8 cellular contexts compared by ENCODE assay signal in the genomic region with DNA sequence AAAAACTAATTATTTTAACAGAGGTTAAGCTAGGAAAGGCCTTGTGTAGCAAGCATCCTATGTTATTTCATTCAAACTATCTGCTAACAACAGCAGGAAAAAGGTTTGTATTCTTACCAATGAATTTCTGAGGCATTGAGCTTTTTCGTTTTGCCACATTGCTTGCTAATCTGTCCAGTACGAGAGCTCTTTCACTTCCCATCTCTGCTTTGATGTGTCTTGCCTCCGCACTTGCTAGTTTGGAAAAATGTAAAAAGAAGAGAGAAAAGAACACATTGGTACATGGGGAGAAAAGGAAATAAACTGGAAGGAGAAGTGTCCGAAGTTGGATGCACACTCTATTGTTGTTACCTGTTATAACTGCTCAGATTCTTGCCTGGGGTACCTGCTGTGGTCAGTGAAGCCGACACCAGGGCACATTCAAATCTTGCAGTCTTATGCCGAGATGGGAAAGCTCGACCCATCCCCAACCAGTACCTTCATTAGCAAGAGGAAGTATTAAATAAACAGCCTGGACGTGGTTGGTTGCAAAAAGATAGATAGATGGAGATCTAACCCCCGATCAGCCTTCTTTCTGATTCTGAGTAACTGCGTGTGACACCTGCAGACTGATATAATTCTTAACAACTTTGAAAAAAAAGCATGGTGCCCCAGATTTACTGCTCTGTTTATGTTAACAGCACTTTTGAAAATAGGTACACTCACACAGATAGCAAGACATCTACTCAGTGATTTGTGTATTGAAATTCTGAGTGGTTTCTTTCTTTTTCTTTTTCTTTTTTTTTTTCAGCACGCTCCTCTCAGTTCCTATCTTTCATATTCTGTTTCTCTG. TPM values are rescaled to one million over a fixed set of nuclear protein-coding genes. Genes with fewer than 3 reads are reported as not detected.
DNase-seq lines count a peak whose midpoint lies in the region; ATAC-seq and TF ChIP-seq lines count a peak whose summit lies in the region.
"Had no signal": no experiment of that assay in that cellular context is flagged by ENCODE, and none has a peak within 500 bp of the region (broad histone marks: within the 10 kb centered on the region; RNA-seq: fewer than 3 reads in every experiment).

No MANE protein-coding gene starts in this region.

- no peaks in the 10 kb centered on the region for H3F3A ChIP-seq in GM23338 (replicated peaks; ENCODE audit: low read depth)

- H3K79me2 ChIP-seq in GM23338 (replicated peaks; ENCODE audit: insufficient read depth) (no peaks in the 10 kb centered on the region), OCI-LY3 (ENCODE audit: low read length) (peaks cover 81% of the 10 kb centered on the region)
- H3K79me2 ChIP-seq: parathyroid adenoma had no signal

- H3K4me3 ChIP-seq in GM23338, result no peak overlapping the region
- peak overlapping the region; percentile 76 for H3K4me3 ChIP-seq in OCI-LY3 (ENCODE audit: low read length)
- peak overlapping the region in 6 of 7 experiments; percentile 8 to 25 (median 14) for H3K4me3 ChIP-seq in skin epidermis

- no peaks in the 10 kb centered on the region for H3K36me3 ChIP-seq in GM23338 (ENCODE audit: insufficient read depth)
- H3K36me3 ChIP-seq in OCI-LY3 (replicated peaks; ENCODE audit: low read depth, low read length), result peaks cover 39% of the 10 kb centered on the region

- no peaks in the 10 kb centered on the region for H3K36me3 Mint-ChIP-seq in GM23338 (ENCODE audit: low read depth)

- no peak for TF ChIP-seq CTCF in GM23338 (conservative IDR thresholded peaks at IDR 0.05; ENCODE audit: low read depth in 2 of 2)
- no peak for TF ChIP-seq CTCF in OCI-LY3 (IDR thresholded peaks at IDR 0.05; ENCODE audit: low read depth, low read length)

- peak overlapping the region; percentile 93 for H3K9ac ChIP-seq in OCI-LY3 (ENCODE audit: low read length)
- H3K9ac ChIP-seq: parathyroid adenoma had no signal

- no peaks in the 10 kb centered on the region for H3K9me3 ChIP-seq in OCI-LY3 (ENCODE audit: insufficient read depth, low read length)

- no peak overlapping the region for H3K4me2 ChIP-seq in GM23338
- peak overlapping the region; percentile 90 for H3K4me2 ChIP-seq in OCI-LY3 (ENCODE audit: low read length)

- no peak overlapping the region for H3K27ac Mint-ChIP-seq in GM23338

- H4K20me1 ChIP-seq in GM23338 (replicated peaks; ENCODE audit: insufficient read depth) (no peaks in the 10 kb centered on the region), OCI-LY3 (ENCODE audit: insufficient read depth, low read length) (no peaks in the 10 kb centered on the region)

- DNase-seq in GM23338 (ENCODE audit: low spot score) (no peak), UCSD-AML1 (lab: John Stamatoyannopoulos, UW; ENCODE audit: unreplicated experiment) (no peak), left cardiac atrium (no peak), NCI-H2171 (lab: John Stamatoyannopoulos, UW) (no peak)

- no peak overlapping the region for H3K27ac ChIP-seq in GM23338 (ENCODE audit: low read depth)
- peak overlapping the region; percentile 99 for H3K27ac ChIP-seq in OCI-LY3 (ENCODE audit: low read length)
- H3K27ac ChIP-seq in skin epidermis, result peak overlapping the region in 11 of 21 experiments; percentile 16 to 91 (median 74)
- H3K27ac ChIP-seq: parathyroid adenoma had no signal

- no peaks in the 10 kb centered on the region for H3K4me1 ChIP-seq in GM23338 (ENCODE audit: insufficient read depth)
- peaks cover 98% of the 10 kb centered on the region for H3K4me1 ChIP-seq in OCI-LY3 (ENCODE audit: low read length)
- H3K4me1 ChIP-seq: parathyroid adenoma had no signal

- H3K27me3 ChIP-seq in GM23338 (ENCODE audit: insufficient read depth), result no peaks in the 10 kb centered on the region
- no peaks in the 10 kb centered on the region for H3K27me3 ChIP-seq in OCI-LY3 (ENCODE audit: low read depth, low read length)

- no peaks in the 10 kb centered on the region for H3K9me3 Mint-ChIP-seq in GM23338

- ATAC-seq in GM18861 (IDR thresholded peaks at IDR 0.05; ENCODE audit: unreplicated experiment), result peak; percentile 34
- ATAC-seq in GM23338, result no peak
- ATAC-seq in left cardiac atrium, result no peak

- no peak overlapping the region for H3K4me3 Mint-ChIP-seq in GM23338

- no peaks in the 10 kb centered on the region for H3K9me2 ChIP-seq in GM23338 (ENCODE audit: insufficient read depth)

- intact Hi-C loops in left cardiac atrium (cut with DNase I), result no loop called here

- no peaks in the 10 kb centered on the region for H3K27me3 Mint-ChIP-seq in GM23338 (ENCODE audit: insufficient read depth, low read depth, poor library complexity)

- peaks cover 6% of the 10 kb centered on the region; the same call in 2 of the 3 replicates for H3K4me1 Mint-ChIP-seq in GM23338

- H2AFZ ChIP-seq in GM23338, result peak overlapping the region; percentile 34; the same call in 1 of the 2 replicates
- no peak overlapping the region for H2AFZ ChIP-seq in OCI-LY3 (ENCODE audit: low read depth, low read length)
- H2AFZ ChIP-seq: parathyroid adenoma had no signal

TF ChIP-seq in GM23338, 12 proteins besides CTCF, POLR2A, EP300 and RAD21 (continues in another document):
- no peak for TF ChIP-seq REST (IDR thresholded peaks at IDR 0.05; ENCODE audit: unreplicated experiment)

RNA-seq across cellular contexts. Expression of gene GRB7, which starts 40.0 kb away (rescaled TPM):
- total RNA-seq in GM23338 (2014; rRNA removed; shearing (Covaris generic)), result 23.1 and 28.9 TPM in 2 replicates
- 12.8 and 13.1 TPM in 2 replicates for polyA plus RNA-seq in GM23338 (2016; fragmentation: Nextera tagmentation; extraction: Ambion mirVana)
- 1 to 10 TPM; 1.3 to 2.5 TPM for total RNA-seq in left cardiac atrium

RNA-seq across cellular contexts. Expression of gene MIEN1, which starts 47.4 kb away (rescaled TPM):
- 24.3 and 37.1 TPM in 2 replicates for total RNA-seq in GM23338 (2014; rRNA removed; shearing (Covaris generic))
- polyA plus RNA-seq in GM23338 (2016; fragmentation: Nextera tagmentation; extraction: Ambion mirVana), result 91.8 and 106 TPM in 2 replicates
- 10 to 100 TPM; 48.7 to 55.3 TPM for total RNA-seq in left cardiac atrium
